ENCODE assay signal across 19 cellular contexts in genomic region chrX:1486177-1486576, GRCh38. TPM values are rescaled to one million over a fixed set of nuclear protein-coding genes. Genes with fewer than 3 reads are reported as not detected.
DNase-seq lines count a peak whose midpoint lies in the region; TF ChIP-seq lines count a peak whose summit lies in the region.
"Had no signal": no experiment of that assay in that cellular context is flagged by ENCODE, and none has a peak within 500 bp of the region (broad histone marks: within the 10 kb centered on the region; RNA-seq: fewer than 3 reads in every experiment).

No MANE protein-coding gene starts in this region.

- H3K9ac ChIP-seq in SU-DHL-6 (ENCODE audit: low read length) (no peak overlapping the region), skeletal muscle tissue (ENCODE audit: low read depth in 1 of 3, low read length in 3 of 3) (no peak overlapping the region), MM.1S (ENCODE audit: low read length) (no peak overlapping the region)

- H3K9me3 Mint-ChIP-seq in immature natural killer cell: no peaks in the 10 kb centered on the region

- no peak overlapping the region for H2AFZ ChIP-seq in SU-DHL-6 (ENCODE audit: low read depth, low read length, severe bottlenecking)
- no peak overlapping the region for H2AFZ ChIP-seq in MM.1S (ENCODE audit: low read length)

- DNase-seq in activated CD8-positive, alpha-beta memory T cell treated with anti-CD3 and anti-CD28 coated beads for 24 hours: peak; percentile 24
- no peak for DNase-seq in activated CD8-positive, alpha-beta memory T cell treated with anti-CD3 and anti-CD28 coated beads, Interleukin-2, amount 50 U/mL, for 4 hours
- DNase-seq in immature natural killer cell: no peak
- DNase-seq in activated effector memory CD4-positive, alpha-beta T cell treated with Interleukin-2 at 50 U/mL for 16 hours: no peak
- no peak for DNase-seq in MM.1S
- DNase-seq in effector CD4-positive, alpha-beta T cell: no peak
- DNase-seq: ACHN; amygdala; Calu3; GF-D8; left colon; NK-92 treated with Interleukin-12 subunit alpha and Interleukin-12 subunit beta, amount 100 ng/mL, for 24 hours; SHP77; stimulated activated naive CD8-positive, alpha-beta T cell treated with anti-CD3 and anti-CD28 coated beads, Interleukin-15, Interleukin-2, amounts not matched to agents 100 U/mL and 50 U/mL, for 24 hours had no signal

- H3K9me2 ChIP-seq in SU-DHL-6 (replicated peaks; ENCODE audit: insufficient read depth, low read length): no peaks in the 10 kb centered on the region
- H3K9me2 ChIP-seq in MM.1S (replicated peaks; ENCODE audit: insufficient read depth, low read length): no peaks in the 10 kb centered on the region

- peaks cover 51 to 62% of the 10 kb centered on the region in 2 donors for H3K4me1 Mint-ChIP-seq in immature natural killer cell

- H3K27ac ChIP-seq in SU-DHL-6 (ENCODE audit: low read depth, low read length) (peak overlapping the region; percentile 100), skeletal muscle tissue (ENCODE audit: low read depth, low read length) (peak overlapping the region; percentile 63), MM.1S (ENCODE audit: low read length) (no peak overlapping the region)

- peaks cover 58% of the 10 kb centered on the region for H3F3A ChIP-seq in SU-DHL-6 (ENCODE audit: insufficient read depth)
- H3F3A ChIP-seq in MM.1S (ENCODE audit: insufficient read depth, low read length): peaks cover 16% of the 10 kb centered on the region; the same call in 1 of the 2 replicates

- H3K4me3 Mint-ChIP-seq in immature natural killer cell: no peak overlapping the region

- H3K27me3 Mint-ChIP-seq in immature natural killer cell (ENCODE audit: low read depth in 3 of 3): peaks cover 22 to 29% (median 23%) of the 10 kb centered on the region in 3 donors

- no peak for TF ChIP-seq CTCF in SU-DHL-6 (IDR thresholded peaks at IDR 0.05; ENCODE audit: insufficient read depth, low read length, poor library complexity, severe bottlenecking)
- no peak for TF ChIP-seq CTCF in MM.1S (IDR thresholded peaks at IDR 0.05; ENCODE audit: low read length)

- H3K9me3 ChIP-seq in SU-DHL-6 (ENCODE audit: insufficient read depth, low read length) (no peaks in the 10 kb centered on the region), skeletal muscle tissue (ENCODE audit: control insufficient read depth in 3 of 3, low read length in 3 of 3) (peaks cover 0 to 2% (median 0%) of the 10 kb centered on the region in 3 donors), MM.1S (replicated peaks; ENCODE audit: insufficient read depth, low read length) (no peaks in the 10 kb centered on the region)

- no peak overlapping the region for H3K4me3 ChIP-seq in SU-DHL-6 (ENCODE audit: insufficient read depth, low read length, poor library complexity, severe bottlenecking)
- H3K4me3 ChIP-seq in skeletal muscle tissue (ENCODE audit: low read length in 3 of 3): no peak overlapping the region
- no peak overlapping the region for H3K4me3 ChIP-seq in MM.1S (ENCODE audit: low read length)

- H3K4me2 ChIP-seq in SU-DHL-6 (ENCODE audit: low read depth, low read length, poor library complexity, severe bottlenecking) (no peak overlapping the region), MM.1S (ENCODE audit: low read depth, low read length) (no peak overlapping the region)

- H3K4me1 ChIP-seq in skeletal muscle tissue (ENCODE audit: control insufficient read depth in 3 of 3, insufficient read depth in 3 of 3, low read length in 3 of 3) (peaks cover 0 to 8% (median 8%) of the 10 kb centered on the region in 3 donors), MM.1S (ENCODE audit: low read length) (peaks cover 5% of the 10 kb centered on the region; the same call in 1 of the 2 replicates)

- peaks cover 17 to 41% (median 23%) of the 10 kb centered on the region in 3 donors for H3K36me3 Mint-ChIP-seq in immature natural killer cell

- H4K20me1 ChIP-seq in SU-DHL-6 (ENCODE audit: low read depth, low read length) (no peaks in the 10 kb centered on the region), MM.1S (ENCODE audit: insufficient read depth, low read length) (no peaks in the 10 kb centered on the region)

- peak overlapping the region; percentile 55 to 89 (median 72) for H3K27ac Mint-ChIP-seq in immature natural killer cell

- H3K36me3 ChIP-seq in SU-DHL-6 (ENCODE audit: low read length) (peaks cover 13% of the 10 kb centered on the region; the same call in 1 of the 2 replicates), skeletal muscle tissue (ENCODE audit: control insufficient read depth in 3 of 3, insufficient read depth in 3 of 3, low read length in 3 of 3) (no peaks in the 10 kb centered on the region), MM.1S (replicated peaks; ENCODE audit: insufficient read depth, low read length) (no peaks in the 10 kb centered on the region; the same call in 1 of the 2 replicates)

- H3K27me3 ChIP-seq in SU-DHL-6 (ENCODE audit: low read length) (no peaks in the 10 kb centered on the region), skeletal muscle tissue (ENCODE audit: control insufficient read depth in 3 of 3, insufficient read depth in 3 of 3, low read length in 3 of 3) (peaks cover 0 to 7% (median 0%) of the 10 kb centered on the region in 3 donors), MM.1S (replicated peaks; ENCODE audit: insufficient read depth, low read length) (no peaks in the 10 kb centered on the region)

- H3K79me2 ChIP-seq in SU-DHL-6 (ENCODE audit: insufficient read depth, low read length) (peaks cover 26% of the 10 kb centered on the region), MM.1S (ENCODE audit: low read length) (peaks cover 51% of the 10 kb centered on the region)

RNA-seq across cellular contexts. Expression of gene ASMTL, which starts 33.5 kb away (rescaled TPM):
- polyA plus RNA-seq in immature natural killer cell: 10 to 100 TPM; 58.1 to 68.6 (median 67.1) TPM
- 13.6 TPM for total RNA-seq in skeletal muscle tissue

RNA-seq across cellular contexts. Expression of gene P2RY8, which starts 50.8 kb away (rescaled TPM):
- 100 to 1,000 TPM in 2 of 3 donors, 10 to 100 TPM in 1; 96.8 to 232 (median 119) TPM for polyA plus RNA-seq in immature natural killer cell
- total RNA-seq in skeletal muscle tissue: 0.52 TPM
- total RNA-seq: Calu3, epithelial cell of proximal tubule, HT-29 had no signal
- polyA plus RNA-seq: neural cell had no signal
